38 cellular contexts compared by ENCODE assay signal in the genomic region with DNA sequence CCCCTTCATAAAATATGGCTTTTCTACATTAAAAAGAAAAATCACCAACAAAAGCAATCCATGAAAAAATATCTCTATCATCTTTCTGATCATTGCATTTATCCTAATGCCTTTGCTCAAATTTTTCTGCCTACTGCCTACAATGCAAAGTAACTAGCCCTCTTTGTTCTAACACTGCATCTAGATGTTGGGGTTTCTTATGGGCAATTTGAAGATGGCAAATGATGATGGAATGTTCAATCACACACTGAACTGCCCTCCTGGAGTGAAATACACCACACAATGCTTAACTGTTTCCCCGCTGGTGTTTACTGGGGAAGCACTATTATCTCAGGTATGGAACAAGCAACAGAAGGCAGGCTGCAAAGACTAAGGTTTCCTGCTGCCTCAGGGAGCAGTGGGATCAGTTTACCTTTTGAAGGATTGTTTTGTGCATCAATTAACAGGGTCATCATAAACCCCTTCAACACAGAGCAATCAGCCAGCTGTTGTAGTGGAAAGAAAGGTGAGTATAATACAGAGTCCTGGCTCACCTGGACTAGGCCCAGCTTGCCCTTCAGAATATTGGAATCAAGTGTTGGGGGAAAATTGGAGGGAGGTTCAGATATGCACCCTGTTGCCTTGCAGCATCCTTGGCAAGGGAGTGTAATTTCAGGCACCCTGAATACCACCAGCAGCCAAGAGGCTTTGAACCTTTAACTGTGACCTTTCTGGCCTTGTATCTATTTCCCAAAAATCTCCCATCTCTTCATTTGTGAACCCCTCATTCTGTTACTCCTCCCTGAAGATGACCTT.
"Had no signal": no experiment of that assay in that cellular context is flagged by ENCODE, and none has a peak within 500 bp of the region (broad histone marks: within the 10 kb centered on the region; RNA-seq: fewer than 3 reads in every experiment).

No MANE protein-coding gene starts in this region.

- H3K4me1 ChIP-seq: adrenal gland, breast epithelium, foreskin keratinocyte, gastrocnemius medialis, heart left ventricle had no signal

- H3K4me3 Mint-ChIP-seq: activated CD4-positive, alpha-beta memory T cell treated with anti-CD3 and anti-CD28 coated beads for 36 hours; activated CD4-positive, alpha-beta T cell treated with anti-CD3 and anti-CD28 coated beads for 36 hours; activated CD4-positive, alpha-beta T cell treated with anti-CD3 and anti-CD28 coated beads, Interleukin-2, amount 10 ng/mL, durations not matched to agents 24 days and 14 days; activated CD8-positive, alpha-beta memory T cell treated with anti-CD3 and anti-CD28 coated beads, Interleukin-2, amount 10 ng/mL, durations not matched to agents 7 days and 5 days; activated CD8-positive, alpha-beta T cell treated with anti-CD3 and anti-CD28 coated beads, Interleukin-2, amount 10 ng/mL, durations not matched to agents 7 days and 5 days; activated naive CD4-positive, alpha-beta T cell treated with anti-CD3 and anti-CD28 coated beads for 36 hours; activated naive CD4-positive, alpha-beta T cell treated with anti-CD3 and anti-CD28 coated beads, Interleukin-2, amount 50 U/mL, for 24 hours; activated naive CD8-positive, alpha-beta T cell treated with anti-CD3 and anti-CD28 coated beads for 36 hours; activated naive CD8-positive, alpha-beta T cell treated with anti-CD3 and anti-CD28 coated beads, Interleukin-2, amount 50 U/mL, for 24 hours; activated T-helper 1 cell treated with anti-CD3 and anti-CD28 coated beads, Interleukin-12 subunit alpha, Interleukin-12 subunit beta, Interleukin-2, Interleukin-4 antibody, amounts not matched to agents 30 ng/mL and 10 ng/mL and 1 ng/mL, durations not matched to agents 14 hours and 24 hours and 36 hours; brain; central memory CD8-positive, alpha-beta T cell; dendritic cell treated with granulocyte-macrophage colony-stimulating factor and Interleukin-4, amounts not matched to agents 40 ng/mL and 50 ng/mL, for 4 days; endodermal cell; T-helper 17 cell; T-helper 2 cell treated with Interferon-gamma antibody and Interleukin-4, amounts not matched to agents 5 μg/mL and 100 μg/mL, for 36 hours had no signal

- H3K36me3 Mint-ChIP-seq: activated CD4-positive, alpha-beta memory T cell treated with anti-CD3 and anti-CD28 coated beads for 36 hours; activated CD8-positive, alpha-beta memory T cell treated with anti-CD3 and anti-CD28 coated beads, Interleukin-2, amount 10 ng/mL, durations not matched to agents 7 days and 5 days; activated naive CD4-positive, alpha-beta T cell treated with anti-CD3 and anti-CD28 coated beads, Interleukin-2, amount 50 U/mL, for 24 hours; activated naive CD8-positive, alpha-beta T cell treated with anti-CD3 and anti-CD28 coated beads for 36 hours; brain had no signal

- H3K4me3 ChIP-seq: adrenal gland, breast epithelium, coronary artery, dorsolateral prefrontal cortex, gastrocnemius medialis, heart left ventricle had no signal

- H3K27me3 Mint-ChIP-seq: activated CD4-positive, alpha-beta memory T cell treated with anti-CD3 and anti-CD28 coated beads for 36 hours; activated CD4-positive, alpha-beta T cell treated with anti-CD3 and anti-CD28 coated beads for 36 hours; activated CD4-positive, alpha-beta T cell treated with anti-CD3 and anti-CD28 coated beads, Interleukin-2, amount 10 ng/mL, durations not matched to agents 24 days and 14 days; activated CD8-positive, alpha-beta memory T cell treated with anti-CD3 and anti-CD28 coated beads, Interleukin-2, amount 10 ng/mL, durations not matched to agents 7 days and 5 days; activated naive CD4-positive, alpha-beta T cell treated with anti-CD3 and anti-CD28 coated beads, Interleukin-2, amount 50 U/mL, for 24 hours; activated naive CD8-positive, alpha-beta T cell treated with anti-CD3 and anti-CD28 coated beads for 36 hours; central memory CD8-positive, alpha-beta T cell; dendritic cell treated with granulocyte-macrophage colony-stimulating factor and Interleukin-4, amounts not matched to agents 40 ng/mL and 50 ng/mL, for 4 days; T-helper 17 cell had no signal

- H3K27ac Mint-ChIP-seq: activated CD4-positive, alpha-beta memory T cell treated with anti-CD3 and anti-CD28 coated beads for 36 hours; activated CD4-positive, alpha-beta T cell treated with anti-CD3 and anti-CD28 coated beads for 36 hours; activated CD4-positive, alpha-beta T cell treated with anti-CD3 and anti-CD28 coated beads, Interleukin-2, amount 10 ng/mL, durations not matched to agents 24 days and 14 days; activated CD8-positive, alpha-beta memory T cell treated with anti-CD3 and anti-CD28 coated beads, Interleukin-2, amount 10 ng/mL, durations not matched to agents 7 days and 5 days; activated CD8-positive, alpha-beta T cell treated with anti-CD3 and anti-CD28 coated beads, Interleukin-2, amount 10 ng/mL, durations not matched to agents 7 days and 5 days; activated naive CD4-positive, alpha-beta T cell treated with anti-CD3 and anti-CD28 coated beads for 36 hours; activated naive CD4-positive, alpha-beta T cell treated with anti-CD3 and anti-CD28 coated beads, Interleukin-2, amount 50 U/mL, for 24 hours; activated naive CD8-positive, alpha-beta T cell treated with anti-CD3 and anti-CD28 coated beads for 36 hours; activated naive CD8-positive, alpha-beta T cell treated with anti-CD3 and anti-CD28 coated beads, Interleukin-2, amount 50 U/mL, for 24 hours; activated T-helper 1 cell treated with anti-CD3 and anti-CD28 coated beads, Interleukin-12 subunit alpha, Interleukin-12 subunit beta, Interleukin-2, Interleukin-4 antibody, amounts not matched to agents 30 ng/mL and 10 ng/mL and 1 ng/mL, durations not matched to agents 14 hours and 24 hours and 36 hours; activated T-helper 2 cell treated with anti-CD3 and anti-CD28 coated beads, Interferon-gamma antibody, Interleukin-2, Interleukin-4, amounts not matched to agents 10 μg/mL and 5 μg/mL and 100 μg/mL, durations not matched to agents 14 hours and 24 hours and 36 hours; brain; dendritic cell treated with granulocyte-macrophage colony-stimulating factor and Interleukin-4, amounts not matched to agents 40 ng/mL and 50 ng/mL, for 4 days; endodermal cell; T-helper 17 cell; T-helper 2 cell treated with Interferon-gamma antibody and Interleukin-4, amounts not matched to agents 5 μg/mL and 100 μg/mL, for 36 hours had no signal

- H3K9me3 ChIP-seq: adrenal gland, breast epithelium, gastrocnemius medialis, heart left ventricle had no signal

- H3K9me3 Mint-ChIP-seq: activated CD4-positive, alpha-beta T cell treated with anti-CD3 and anti-CD28 coated beads, Interleukin-2, amount 10 ng/mL, durations not matched to agents 24 days and 14 days; activated naive CD4-positive, alpha-beta T cell treated with anti-CD3 and anti-CD28 coated beads for 36 hours; brain; dendritic cell treated with granulocyte-macrophage colony-stimulating factor and Interleukin-4, amounts not matched to agents 40 ng/mL and 50 ng/mL, for 4 days; endodermal cell had no signal

- H3K4me1 Mint-ChIP-seq: activated CD4-positive, alpha-beta T cell treated with anti-CD3 and anti-CD28 coated beads for 36 hours; activated CD4-positive, alpha-beta T cell treated with anti-CD3 and anti-CD28 coated beads, Interleukin-2, amount 10 ng/mL, durations not matched to agents 24 days and 14 days; activated CD8-positive, alpha-beta memory T cell treated with anti-CD3 and anti-CD28 coated beads, Interleukin-2, amount 10 ng/mL, durations not matched to agents 7 days and 5 days; activated naive CD4-positive, alpha-beta T cell treated with anti-CD3 and anti-CD28 coated beads, Interleukin-2, amount 50 U/mL, for 24 hours; activated naive CD8-positive, alpha-beta T cell treated with anti-CD3 and anti-CD28 coated beads for 36 hours; activated naive CD8-positive, alpha-beta T cell treated with anti-CD3 and anti-CD28 coated beads, Interleukin-2, amount 50 U/mL, for 24 hours; central memory CD8-positive, alpha-beta T cell; T-helper 17 cell had no signal

- ATAC-seq: activated CD4-positive, alpha-beta T cell treated with anti-CD3 and anti-CD28 coated beads for 36 hours; activated CD8-positive, alpha-beta memory T cell treated with anti-CD3 and anti-CD28 coated beads, Interleukin-2, amount 10 ng/mL, durations not matched to agents 7 days and 5 days; activated CD8-positive, alpha-beta T cell treated with anti-CD3 and anti-CD28 coated beads, Interleukin-2, amount 10 ng/mL, durations not matched to agents 7 days and 5 days; activated naive CD8-positive, alpha-beta T cell treated with anti-CD3 and anti-CD28 coated beads, Interleukin-2, amount 50 U/mL, for 24 hours; esophagus mucosa; foreskin keratinocyte; gastrocnemius medialis; heart left ventricle; T-helper 17 cell had no signal

- H3K36me3 ChIP-seq: adrenal gland, breast epithelium, gastrocnemius medialis, heart left ventricle, WERI-Rb-1 had no signal

- H3K27me3 ChIP-seq: adrenal gland, breast epithelium, gastrocnemius medialis had no signal

- H3K27ac ChIP-seq: adrenal gland, breast epithelium, coronary artery, dorsolateral prefrontal cortex, foreskin keratinocyte, gastrocnemius medialis, heart left ventricle, WERI-Rb-1 had no signal

- DNase-seq: activated CD4-positive, alpha-beta memory T cell treated with anti-CD3 and anti-CD28 coated beads for 36 hours; activated CD4-positive, alpha-beta T cell treated with anti-CD3 and anti-CD28 coated beads for 36 hours; activated CD4-positive, alpha-beta T cell treated with anti-CD3 and anti-CD28 coated beads, Interleukin-2, amount 10 ng/mL, durations not matched to agents 24 days and 14 days; activated CD4-positive, CD25-positive, alpha-beta regulatory T cell; activated CD4-positive, CD25-positive, alpha-beta regulatory T cell treated with anti-CD3 and anti-CD28 coated beads, Interleukin-2, amount 50 U/mL, for 72 hours; activated CD8-positive, alpha-beta memory T cell treated with anti-CD3 and anti-CD28 coated beads, Interleukin-2, amount 10 ng/mL, durations not matched to agents 7 days and 5 days; activated CD8-positive, alpha-beta memory T cell treated with anti-CD3 and anti-CD28 coated beads, Interleukin-2, amount 50 U/mL, for 4 hours; activated CD8-positive, alpha-beta T cell treated with anti-CD3 and anti-CD28 coated beads, Interleukin-2, amount 10 ng/mL, durations not matched to agents 7 days and 5 days; activated effector memory CD4-positive, alpha-beta T cell treated with anti-CD3 and anti-CD28 coated beads, Interleukin-2, amount 50 U/mL, for 16 hours; activated naive CD4-positive, alpha-beta T cell treated with anti-CD3 and anti-CD28 coated beads for 36 hours; activated naive CD8-positive, alpha-beta T cell treated with anti-CD3 and anti-CD28 coated beads for 36 hours; activated naive CD8-positive, alpha-beta T cell treated with anti-CD3 and anti-CD28 coated beads, Interleukin-2, amount 50 U/mL, for 24 hours; activated T-cell treated with anti-CD3 and anti-CD28 coated beads, Interleukin-2, amount 50 U/mL, for 1 hour; activated T-cell treated with anti-CD3 and anti-CD28 coated beads, Interleukin-2, amount 50 U/mL, for 48 hours; adrenal gland; amygdala; aorta; dorsolateral prefrontal cortex; effector memory CD4-positive, alpha-beta T cell; endodermal cell; foreskin keratinocyte; gastrocnemius medialis; glutamatergic neuron; heart left ventricle; T-helper 1 cell; T-helper 17 cell; T1000; WERI-Rb-1 had no signal
